ENCODE assay signal across 1 cellular context in genomic region chr17:54992797-54993639, GRCh38.
TF ChIP-seq lines count a peak whose summit lies in the region.

No MANE protein-coding gene starts in this region.

TF ChIP-seq in WTC11, 78 proteins besides CTCF, POLR2A, EP300 and RAD21 (continued from another document):
- TF ChIP-seq STAT6 (CRISPR knock-in tag; conservative IDR thresholded peaks at IDR 0.05; ENCODE audit: low read depth) (no peak), TCF7 (CRISPR knock-in tag; IDR thresholded peaks at IDR 0.05; ENCODE audit: low read depth) (no peak), E2F1 (CRISPR knock-in tag; IDR thresholded peaks at IDR 0.05) (no peak), AFF4 (CRISPR knock-in tag; IDR thresholded peaks at IDR 0.05; ENCODE audit: borderline replicate concordance) (no peak), MXD4 (CRISPR knock-in tag; IDR thresholded peaks at IDR 0.05; ENCODE audit: borderline replicate concordance) (no peak), SP1 (CRISPR knock-in tag; conservative IDR thresholded peaks at IDR 0.05) (no peak), IRF1 (CRISPR knock-in tag; IDR thresholded peaks at IDR 0.05) (no peak), GRHL2 (CRISPR knock-in tag; IDR thresholded peaks at IDR 0.05; ENCODE audit: insufficient replicate concordance, severe bottlenecking) (no peak), ZNF281 (CRISPR knock-in tag; IDR thresholded peaks at IDR 0.05) (no peak), ZMAT4 (CRISPR knock-in tag; IDR thresholded peaks at IDR 0.05) (no peak), TEAD1 (CRISPR knock-in tag; IDR thresholded peaks at IDR 0.05) (no peak), ZBTB43 (CRISPR knock-in tag; IDR thresholded peaks at IDR 0.05) (no peak), ARID4B (CRISPR knock-in tag; IDR thresholded peaks at IDR 0.05; ENCODE audit: borderline replicate concordance) (no peak), PREB (CRISPR knock-in tag; IDR thresholded peaks at IDR 0.05; ENCODE audit: borderline replicate concordance) (no peak), ZNF317 (CRISPR knock-in tag; IDR thresholded peaks at IDR 0.05; ENCODE audit: borderline replicate concordance, low read depth) (no peak), SOX15 (CRISPR knock-in tag; IDR thresholded peaks at IDR 0.05) (no peak)
